Comparison of ENCODE assay signal across 1 cellular context in genomic region chr12:45991289-45992249, GRCh38.
TF ChIP-seq lines count a peak whose summit lies in the region.

No MANE protein-coding gene starts in this region.

TF ChIP-seq in HepG2, 621 proteins besides CTCF, POLR2A, EP300 and RAD21 (continued from another document and continues in another):
- TF ChIP-seq ZNF83 (CRISPR knock-in tag; IDR thresholded peaks at IDR 0.05; ENCODE audit: borderline replicate concordance) (no peak), HES4 (CRISPR knock-in tag; IDR thresholded peaks at IDR 0.05; ENCODE audit: borderline replicate concordance) (no peak), KDM6A (CRISPR knock-in tag; IDR thresholded peaks at IDR 0.05; ENCODE audit: low read depth) (no peak), ZNF10 (CRISPR knock-in tag; IDR thresholded peaks at IDR 0.05; ENCODE audit: borderline replicate concordance, low read depth) (no peak), KDM4B (CRISPR knock-in tag; IDR thresholded peaks at IDR 0.05) (no peak; the same call in 1 of the 2 replicates), ZNF619 (CRISPR knock-in tag; IDR thresholded peaks at IDR 0.05) (no peak; the same call in 1 of the 2 replicates), ZNF766 (CRISPR knock-in tag; IDR thresholded peaks at IDR 0.05; ENCODE audit: borderline replicate concordance) (no peak; the same call in 1 of the 2 replicates), ZFX (CRISPR knock-in tag; IDR thresholded peaks at IDR 0.05; ENCODE audit: low read depth) (peak; percentile 58; the same call in 1 of the 2 replicates), SMARCE1 (IDR thresholded peaks at IDR 0.05; ENCODE audit: borderline replicate concordance) (no peak), CSRNP2 (CRISPR knock-in tag; conservative IDR thresholded peaks at IDR 0.05; ENCODE audit: low read depth) (no peak), JUND (CRISPR knock-in tag; IDR thresholded peaks at IDR 0.05) (0 out of 2 replicates have a peak, but pooled peaks have one; percentile 13), ISL2 (CRISPR knock-in tag; IDR thresholded peaks at IDR 0.05) (peak; percentile 55; the same call in 1 of the 2 replicates), SUZ12 (IDR thresholded peaks at IDR 0.05; ENCODE audit: low read depth, low read length) (no peak), HOXD1 (CRISPR knock-in tag; IDR thresholded peaks at IDR 0.05) (no peak), ZBTB10 (CRISPR knock-in tag; IDR thresholded peaks at IDR 0.05; ENCODE audit: borderline replicate concordance) (peak; percentile 75; the same call in 1 of the 2 replicates), ZSCAN25 (CRISPR knock-in tag; IDR thresholded peaks at IDR 0.05) (peak; percentile 90), ATAD3A (CRISPR knock-in tag; IDR thresholded peaks at IDR 0.05) (no peak), CREBL2 (CRISPR knock-in tag; IDR thresholded peaks at IDR 0.05; ENCODE audit: borderline replicate concordance) (peak; percentile 84; the same call in 1 of the 2 replicates), POLR2G (IDR thresholded peaks at IDR 0.05; ENCODE audit: low read depth, low read length) (peak; percentile 92), HIC2 (CRISPR knock-in tag; IDR thresholded peaks at IDR 0.05; ENCODE audit: low read depth) (no peak), ZFAT (CRISPR knock-in tag; conservative IDR thresholded peaks at IDR 0.05) (no peak), TCF7 (IDR thresholded peaks at IDR 0.05; ENCODE audit: low read depth) (no peak), MLLT10 (CRISPR knock-in tag; IDR thresholded peaks at IDR 0.05) (no peak), EHMT2 (IDR thresholded peaks at IDR 0.05; ENCODE audit: borderline replicate concordance, low read depth, low read length) (no peak), ZNF12 (CRISPR knock-in tag; IDR thresholded peaks at IDR 0.05) (no peak), RBM39 (IDR thresholded peaks at IDR 0.05; ENCODE audit: low read depth, low read length, poor library complexity, severe bottlenecking) (peak; percentile 66), IRX3 (CRISPR knock-in tag; IDR thresholded peaks at IDR 0.05; ENCODE audit: borderline replicate concordance, low read depth) (no peak; the same call in 1 of the 2 replicates), ADNP (CRISPR knock-in tag; IDR thresholded peaks at IDR 0.05) (no peak), DMTF1 (CRISPR knock-in tag; IDR thresholded peaks at IDR 0.05) (no peak), KMT2B (CRISPR knock-in tag; IDR thresholded peaks at IDR 0.05) (peak; percentile 88), REPIN1 (CRISPR knock-in tag; IDR thresholded peaks at IDR 0.05; ENCODE audit: borderline replicate concordance, low read depth) (peak; percentile 86), JUNB (CRISPR knock-in tag; IDR thresholded peaks at IDR 0.05; ENCODE audit: borderline replicate concordance) (no peak), TEAD2 (CRISPR knock-in tag; IDR thresholded peaks at IDR 0.05) (no peak), SMC3 (IDR thresholded peaks at IDR 0.05; ENCODE audit: low read length) (no peak), RARA (CRISPR knock-in tag; IDR thresholded peaks at IDR 0.05) (peak; percentile 47), KAT8 (CRISPR knock-in tag; IDR thresholded peaks at IDR 0.05) (peak; percentile 71; the same call in 1 of the 2 replicates), CHD2 (IDR thresholded peaks at IDR 0.05; ENCODE audit: low read depth, low read length) (no peak), TBP (CRISPR knock-in tag; IDR thresholded peaks at IDR 0.05) (no peak), NR2F2 (IDR thresholded peaks at IDR 0.05; ENCODE audit: borderline replicate concordance, low read depth) (no peak), KLF6 (CRISPR knock-in tag; IDR thresholded peaks at IDR 0.05) (peak; percentile 67; the same call in 1 of the 2 replicates), ZNF441 (CRISPR knock-in tag; IDR thresholded peaks at IDR 0.05; ENCODE audit: borderline replicate concordance) (peak; percentile 60), TMF1 (CRISPR knock-in tag; IDR thresholded peaks at IDR 0.05; ENCODE audit: low read depth) (peak; percentile 11; the same call in 1 of the 2 replicates), SIX4 (CRISPR knock-in tag; IDR thresholded peaks at IDR 0.05) (no peak), ZNF331 (CRISPR knock-in tag; IDR thresholded peaks at IDR 0.05) (peak; percentile 83), JARID2 (CRISPR knock-in tag; IDR thresholded peaks at IDR 0.05; ENCODE audit: insufficient replicate concordance) (no peak), BCL6 (CRISPR knock-in tag; IDR thresholded peaks at IDR 0.05) (peak; percentile 48), GATAD1 (CRISPR knock-in tag; IDR thresholded peaks at IDR 0.05) (peak; percentile 56; the same call in 1 of the 2 replicates), MATR3 (CRISPR knock-in tag; IDR thresholded peaks at IDR 0.05) (no peak), ZKSCAN5 (CRISPR knock-in tag; IDR thresholded peaks at IDR 0.05) (no peak), FOXJ3 (CRISPR knock-in tag; IDR thresholded peaks at IDR 0.05; ENCODE audit: borderline replicate concordance) (peak; percentile 46; the same call in 1 of the 2 replicates)
- TF ChIP-seq, protein P1, sequence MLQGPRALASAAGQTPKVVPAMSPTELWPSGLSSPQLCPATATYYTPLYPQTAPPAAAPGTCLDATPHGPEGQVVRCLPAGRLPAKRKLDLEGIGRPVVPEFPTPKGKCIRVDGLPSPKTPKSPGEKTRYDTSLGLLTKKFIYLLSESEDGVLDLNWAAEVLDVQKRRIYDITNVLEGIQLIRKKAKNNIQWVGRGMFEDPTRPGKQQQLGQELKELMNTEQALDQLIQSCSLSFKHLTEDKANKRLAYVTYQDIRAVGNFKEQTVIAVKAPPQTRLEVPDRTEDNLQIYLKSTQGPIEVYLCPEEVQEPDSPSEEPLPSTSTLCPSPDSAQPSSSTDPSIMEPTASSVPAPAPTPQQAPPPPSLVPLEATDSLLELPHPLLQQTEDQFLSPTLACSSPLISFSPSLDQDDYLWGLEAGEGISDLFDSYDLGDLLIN (CRISPR knock-in tag; IDR thresholded peaks at IDR 0.05; ENCODE audit: borderline replicate concordance): peak; percentile 69; the same call in 1 of the 2 replicates
- TF ChIP-seq, protein P2, sequence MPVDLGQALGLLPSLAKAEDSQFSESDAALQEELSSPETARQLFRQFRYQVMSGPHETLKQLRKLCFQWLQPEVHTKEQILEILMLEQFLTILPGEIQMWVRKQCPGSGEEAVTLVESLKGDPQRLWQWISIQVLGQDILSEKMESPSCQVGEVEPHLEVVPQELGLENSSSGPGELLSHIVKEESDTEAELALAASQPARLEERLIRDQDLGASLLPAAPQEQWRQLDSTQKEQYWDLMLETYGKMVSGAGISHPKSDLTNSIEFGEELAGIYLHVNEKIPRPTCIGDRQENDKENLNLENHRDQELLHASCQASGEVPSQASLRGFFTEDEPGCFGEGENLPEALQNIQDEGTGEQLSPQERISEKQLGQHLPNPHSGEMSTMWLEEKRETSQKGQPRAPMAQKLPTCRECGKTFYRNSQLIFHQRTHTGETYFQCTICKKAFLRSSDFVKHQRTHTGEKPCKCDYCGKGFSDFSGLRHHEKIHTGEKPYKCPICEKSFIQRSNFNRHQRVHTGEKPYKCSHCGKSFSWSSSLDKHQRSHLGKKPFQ (CRISPR knock-in tag; IDR thresholded peaks at IDR 0.05; ENCODE audit: insufficient replicate concordance): no peak
- TF ChIP-seq, protein P3, sequence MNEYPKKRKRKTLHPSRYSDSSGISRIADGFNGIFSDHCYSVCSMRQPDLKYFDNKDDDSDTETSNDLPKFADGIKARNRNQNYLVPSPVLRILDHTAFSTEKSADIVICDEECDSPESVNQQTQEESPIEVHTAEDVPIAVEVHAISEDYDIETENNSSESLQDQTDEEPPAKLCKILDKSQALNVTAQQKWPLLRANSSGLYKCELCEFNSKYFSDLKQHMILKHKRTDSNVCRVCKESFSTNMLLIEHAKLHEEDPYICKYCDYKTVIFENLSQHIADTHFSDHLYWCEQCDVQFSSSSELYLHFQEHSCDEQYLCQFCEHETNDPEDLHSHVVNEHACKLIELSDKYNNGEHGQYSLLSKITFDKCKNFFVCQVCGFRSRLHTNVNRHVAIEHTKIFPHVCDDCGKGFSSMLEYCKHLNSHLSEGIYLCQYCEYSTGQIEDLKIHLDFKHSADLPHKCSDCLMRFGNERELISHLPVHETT (CRISPR knock-in tag; conservative IDR thresholded peaks at IDR 0.05): no peak; the same call in 1 of the 2 replicates
- TF ChIP-seq, protein P4, sequence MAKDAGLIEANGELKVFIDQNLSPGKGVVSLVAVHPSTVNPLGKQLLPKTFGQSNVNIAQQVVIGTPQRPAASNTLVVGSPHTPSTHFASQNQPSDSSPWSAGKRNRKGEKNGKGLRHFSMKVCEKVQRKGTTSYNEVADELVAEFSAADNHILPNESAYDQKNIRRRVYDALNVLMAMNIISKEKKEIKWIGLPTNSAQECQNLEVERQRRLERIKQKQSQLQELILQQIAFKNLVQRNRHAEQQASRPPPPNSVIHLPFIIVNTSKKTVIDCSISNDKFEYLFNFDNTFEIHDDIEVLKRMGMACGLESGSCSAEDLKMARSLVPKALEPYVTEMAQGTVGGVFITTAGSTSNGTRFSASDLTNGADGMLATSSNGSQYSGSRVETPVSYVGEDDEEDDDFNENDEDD (CRISPR knock-in tag; IDR thresholded peaks at IDR 0.05; ENCODE audit: borderline replicate concordance): peak; percentile 88
- TF ChIP-seq, protein P5, sequence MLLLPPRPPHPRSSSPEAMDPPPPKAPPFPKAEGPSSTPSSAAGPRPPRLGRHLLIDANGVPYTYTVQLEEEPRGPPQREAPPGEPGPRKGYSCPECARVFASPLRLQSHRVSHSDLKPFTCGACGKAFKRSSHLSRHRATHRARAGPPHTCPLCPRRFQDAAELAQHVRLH (CRISPR knock-in tag; IDR thresholded peaks at IDR 0.05; ENCODE audit: borderline replicate concordance, low read depth): peak; percentile 91; the same call in 1 of the 2 replicates
- TF ChIP-seq, protein P6, sequence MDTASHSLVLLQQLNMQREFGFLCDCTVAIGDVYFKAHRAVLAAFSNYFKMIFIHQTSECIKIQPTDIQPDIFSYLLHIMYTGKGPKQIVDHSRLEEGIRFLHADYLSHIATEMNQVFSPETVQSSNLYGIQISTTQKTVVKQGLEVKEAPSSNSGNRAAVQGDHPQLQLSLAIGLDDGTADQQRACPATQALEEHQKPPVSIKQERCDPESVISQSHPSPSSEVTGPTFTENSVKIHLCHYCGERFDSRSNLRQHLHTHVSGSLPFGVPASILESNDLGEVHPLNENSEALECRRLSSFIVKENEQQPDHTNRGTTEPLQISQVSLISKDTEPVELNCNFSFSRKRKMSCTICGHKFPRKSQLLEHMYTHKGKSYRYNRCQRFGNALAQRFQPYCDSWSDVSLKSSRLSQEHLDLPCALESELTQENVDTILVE (CRISPR knock-in tag; IDR thresholded peaks at IDR 0.05): peak; percentile 67; the same call in 1 of the 2 replicates
